19 cellular contexts compared by ENCODE assay signal in the genomic region with DNA sequence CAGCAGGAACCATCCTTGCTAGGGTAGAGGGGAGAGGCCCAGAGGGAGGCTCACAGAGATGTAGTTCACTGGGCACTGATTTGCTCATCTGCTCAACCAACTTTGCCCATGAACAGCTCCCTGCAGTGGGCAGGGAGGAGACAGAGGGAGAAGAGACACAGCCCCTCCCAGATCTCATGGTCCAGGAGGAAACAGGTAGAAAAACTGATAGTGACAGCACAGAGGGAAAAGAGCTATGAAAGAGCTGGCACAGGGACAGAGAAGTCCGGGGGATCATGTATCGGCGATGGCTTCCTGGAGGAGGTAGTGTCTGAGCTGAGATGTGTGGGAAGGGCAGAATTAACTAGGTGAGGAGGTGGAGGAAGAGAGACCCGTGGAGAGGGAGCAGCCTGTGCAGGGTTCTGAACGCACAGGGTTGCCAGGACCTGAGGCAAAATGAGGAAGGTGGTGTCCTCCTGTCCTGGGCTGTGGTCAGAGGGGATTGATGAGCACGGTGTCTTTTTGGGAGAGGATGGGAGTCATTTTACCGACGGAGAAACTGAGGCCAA.
DNase-seq lines count a peak whose midpoint lies in the region; ATAC-seq, FAIRE-seq and TF ChIP-seq lines count a peak whose summit lies in the region.
"Had no signal": no experiment of that assay in that cellular context is flagged by ENCODE, and none has a peak within 500 bp of the region (broad histone marks: within the 10 kb centered on the region; RNA-seq: fewer than 3 reads in every experiment).

No MANE protein-coding gene starts in this region.

- POLR2A ChIA-PET in naive thymus-derived CD4-positive, alpha-beta T cell (lab: Charles Lee): no interaction called here
- POLR2A ChIA-PET in GM10248 (lab: Yijun Ruan, JAX): no interaction called here

- CTCF ChIA-PET in naive thymus-derived CD4-positive, alpha-beta T cell (lab: Charles Lee): no interaction called here
- CTCF ChIA-PET in GM10248 (lab: Yijun Ruan, JAX): interaction anchor here (0.9 kb wide), 1 partner anchor 19 kb away, joined by 3 read pairs; no protein-coding TSS in a partner anchor

- no peaks in the 10 kb centered on the region for H4K20me1 ChIP-seq in astrocyte (ENCODE audit: insufficient read depth, low read length)
- no peaks in the 10 kb centered on the region for H4K20me1 ChIP-seq in neural progenitor cell (ENCODE audit: low read depth)

- DNase-seq in astrocyte (ENCODE audit: low read depth) (no peak), endothelial cell (ENCODE audit: low spot score) (no peak), neural progenitor cell (ENCODE audit: low spot score) (no peak), upper lobe of right lung (peak; percentile 29), GM10248 (ENCODE audit: extremely low spot score) (no peak)
- no peak for DNase-seq in naive thymus-derived CD4-positive, alpha-beta T cell
- DNase-seq: BE2C; CD8-positive, alpha-beta T cell; COR-L47; DMS153; DMS79 treated with DMSO at 0.1 percent for 48 hours; EL; H7 had no signal

- H3K27me3 Mint-ChIP-seq in astrocyte (ENCODE audit: low read depth, unreplicated experiment) (peaks cover 6% of the 10 kb centered on the region), endothelial cell (ENCODE audit: unreplicated experiment) (peaks cover 11% of the 10 kb centered on the region), neural progenitor cell (ENCODE audit: insufficient read depth, low read depth) (peaks cover 11% of the 10 kb centered on the region)
- H3K27me3 Mint-ChIP-seq in naive thymus-derived CD4-positive, alpha-beta T cell: no peaks in the 10 kb centered on the region

- H3K27ac Mint-ChIP-seq in astrocyte (ENCODE audit: unreplicated experiment): peak overlapping the region; percentile 28
- H3K27ac Mint-ChIP-seq in endothelial cell (ENCODE audit: unreplicated experiment): no peak overlapping the region
- peak overlapping the region; percentile 63 for H3K27ac Mint-ChIP-seq in neural progenitor cell
- no peak overlapping the region for H3K27ac Mint-ChIP-seq in naive thymus-derived CD4-positive, alpha-beta T cell
- H3K27ac Mint-ChIP-seq: CD8-positive, alpha-beta T cell; GM23338 had no signal

- H2AFZ ChIP-seq in astrocyte (ENCODE audit: low read depth, low read length) (no peak overlapping the region), neural progenitor cell (replicated peaks) (no peak overlapping the region)
- H2AFZ ChIP-seq: GM23338 had no signal

- H3K9me3 ChIP-seq in astrocyte (ENCODE audit: insufficient read depth, low read depth, low read length) (no peaks in the 10 kb centered on the region), neural progenitor cell (ENCODE audit: low read depth) (no peaks in the 10 kb centered on the region), upper lobe of right lung (no peaks in the 10 kb centered on the region)
- H3K9me3 ChIP-seq in naive thymus-derived CD4-positive, alpha-beta T cell (ENCODE audit: control insufficient read depth in 2 of 3, low read length in 3 of 3): no peaks in the 10 kb centered on the region
- H3K9me3 ChIP-seq: A549, BE2C had no signal

- H3K4me2 ChIP-seq in astrocyte (ENCODE audit: low read length) (no peak overlapping the region), neural progenitor cell (no peak overlapping the region)
- H3K4me2 ChIP-seq: A549, GM23338 had no signal

- H3K27ac ChIP-seq in astrocyte (ENCODE audit: low read depth, low read length) (no peak overlapping the region), neural progenitor cell (no peak overlapping the region), upper lobe of right lung (no peak overlapping the region)
- H3K27ac ChIP-seq in naive thymus-derived CD4-positive, alpha-beta T cell (ENCODE audit: low read depth, low read length): no peak overlapping the region
- H3K27ac ChIP-seq: A549, C4-2B had no signal

- H3K4me1 Mint-ChIP-seq in astrocyte (ENCODE audit: low read depth, unreplicated experiment) (no peaks in the 10 kb centered on the region), endothelial cell (ENCODE audit: unreplicated experiment) (no peaks in the 10 kb centered on the region), neural progenitor cell (peaks cover 10% of the 10 kb centered on the region)
- H3K4me1 Mint-ChIP-seq in naive thymus-derived CD4-positive, alpha-beta T cell: no peaks in the 10 kb centered on the region

- H3K79me2 ChIP-seq in astrocyte (ENCODE audit: insufficient read depth, low read length) (no peaks in the 10 kb centered on the region), neural progenitor cell (ENCODE audit: low read depth) (no peaks in the 10 kb centered on the region)

- intact Hi-C loops in upper lobe of right lung (cut with DNase I): no loop called here
- intact Hi-C loops in naive thymus-derived CD4-positive, alpha-beta T cell (cut with micrococcal nuclease): no loop called here

- H3K36me3 ChIP-seq in astrocyte (ENCODE audit: insufficient read depth, low read length): no peaks in the 10 kb centered on the region
- no peaks in the 10 kb centered on the region for H3K36me3 ChIP-seq in neural progenitor cell
- no peaks in the 10 kb centered on the region for H3K36me3 ChIP-seq in upper lobe of right lung
- no peaks in the 10 kb centered on the region for H3K36me3 ChIP-seq in naive thymus-derived CD4-positive, alpha-beta T cell (ENCODE audit: control insufficient read depth in 2 of 3, insufficient read depth in 3 of 3, low read length in 3 of 3)
- H3K36me3 ChIP-seq: BE2C had no signal

- ATAC-seq in upper lobe of right lung (no peak), GM21447 (IDR thresholded peaks at IDR 0.05; ENCODE audit: unreplicated experiment) (no peak)
- no peak for ATAC-seq in naive thymus-derived CD4-positive, alpha-beta T cell
- ATAC-seq: A549; CD8-positive, alpha-beta T cell; GM23338 had no signal

- TF ChIP-seq CTCF in astrocyte (IDR thresholded peaks at IDR 0.05; ENCODE audit: insufficient read depth, low read depth, low read length) (no peak), endothelial cell (IDR thresholded peaks at IDR 0.05; ENCODE audit: unreplicated experiment) (no peak), neural progenitor cell (IDR thresholded peaks at IDR 0.05) (no peak), upper lobe of right lung (IDR thresholded peaks at IDR 0.05) (no peak), GM10248 (IDR thresholded peaks at IDR 0.05; ENCODE audit: control extremely low read depth, extremely low read depth, low read depth, missing control alignments) (no peak)

- H3K36me3 Mint-ChIP-seq in astrocyte (ENCODE audit: low read depth, unreplicated experiment): peaks cover 15% of the 10 kb centered on the region
- H3K36me3 Mint-ChIP-seq in endothelial cell (ENCODE audit: low read depth, unreplicated experiment): peaks cover 4% of the 10 kb centered on the region
- H3K36me3 Mint-ChIP-seq in neural progenitor cell: peaks cover 2% of the 10 kb centered on the region
- no peaks in the 10 kb centered on the region for H3K36me3 Mint-ChIP-seq in naive thymus-derived CD4-positive, alpha-beta T cell
- H3K36me3 Mint-ChIP-seq: CD8-positive, alpha-beta T cell had no signal

- no peaks in the 10 kb centered on the region for H3K4me1 ChIP-seq in astrocyte (ENCODE audit: insufficient read depth, low read length)
- peaks cover 12% of the 10 kb centered on the region for H3K4me1 ChIP-seq in neural progenitor cell
- H3K4me1 ChIP-seq in upper lobe of right lung: no peaks in the 10 kb centered on the region
- H3K4me1 ChIP-seq in naive thymus-derived CD4-positive, alpha-beta T cell (ENCODE audit: control insufficient read depth in 2 of 2, insufficient read depth in 2 of 2, low read length in 2 of 2): no peaks in the 10 kb centered on the region
- H3K4me1 ChIP-seq: A549, BE2C had no signal

- FAIRE-seq in astrocyte (lab: Jason Lieb, UNC): no peak
- FAIRE-seq: A549, D721Med, G401.6 had no signal

- peaks cover 14% of the 10 kb centered on the region for H3F3A ChIP-seq in neural progenitor cell (ENCODE audit: low read depth)

- H3K9me3 Mint-ChIP-seq in astrocyte (ENCODE audit: unreplicated experiment): no peaks in the 10 kb centered on the region
- no peaks in the 10 kb centered on the region for H3K9me3 Mint-ChIP-seq in endothelial cell (ENCODE audit: unreplicated experiment)
- no peaks in the 10 kb centered on the region for H3K9me3 Mint-ChIP-seq in neural progenitor cell
- H3K9me3 Mint-ChIP-seq in naive thymus-derived CD4-positive, alpha-beta T cell: no peaks in the 10 kb centered on the region
- H3K9me3 Mint-ChIP-seq: CD8-positive, alpha-beta T cell; GM23338 had no signal

- H3K4me3 ChIP-seq in astrocyte (ENCODE audit: insufficient read depth, low read depth, low read length) (no peak overlapping the region), neural progenitor cell (no peak overlapping the region), upper lobe of right lung (no peak overlapping the region)
- no peak overlapping the region for H3K4me3 ChIP-seq in naive thymus-derived CD4-positive, alpha-beta T cell (ENCODE audit: low read length)
- H3K4me3 ChIP-seq: A549, GM23338 had no signal

- no peak overlapping the region for H3K9ac ChIP-seq in astrocyte (ENCODE audit: low read length)
- no peak overlapping the region for H3K9ac ChIP-seq in neural progenitor cell

- no peaks in the 10 kb centered on the region for H3K27me3 ChIP-seq in astrocyte (ENCODE audit: insufficient read depth, low read length)
- no peaks in the 10 kb centered on the region for H3K27me3 ChIP-seq in neural progenitor cell
- H3K27me3 ChIP-seq in upper lobe of right lung: no peaks in the 10 kb centered on the region
- H3K27me3 ChIP-seq in naive thymus-derived CD4-positive, alpha-beta T cell (ENCODE audit: control insufficient read depth in 2 of 2, insufficient read depth in 2 of 2, low read length in 2 of 2): no peaks in the 10 kb centered on the region
- H3K27me3 ChIP-seq: BE2C had no signal

- H3K4me3 Mint-ChIP-seq in astrocyte (ENCODE audit: unreplicated experiment) (no peak overlapping the region), endothelial cell (ENCODE audit: unreplicated experiment) (peak overlapping the region; percentile 2), neural progenitor cell (no peak overlapping the region)
- no peak overlapping the region for H3K4me3 Mint-ChIP-seq in naive thymus-derived CD4-positive, alpha-beta T cell
- H3K4me3 Mint-ChIP-seq: CD8-positive, alpha-beta T cell; GM23338 had no signal

Comparison
In these comparisons a context has a peak if more than half of its experiments do, and no peak if none do; other contexts are left out.
1. H3K27ac Mint-ChIP-seq: peak in astrocyte (single experiment) and neural progenitor cell (single experiment); none in endothelial cell (single experiment) and naive thymus-derived CD4-positive, alpha-beta T cell (0 of 9).